Comparison of ENCODE assay signal across 1 cellular context in genomic region chr21:42073140-42074099, GRCh38.
TF ChIP-seq lines count a peak whose summit lies in the region.

No MANE protein-coding gene starts in this region.

TF ChIP-seq in HCT116, 20 proteins besides CTCF, POLR2A, EP300 and RAD21:
- no peak for TF ChIP-seq ZNF274 (IDR thresholded peaks at IDR 0.05; ENCODE audit: low read depth, low read length)
- TF ChIP-seq EZH2phosphoT487 (IDR thresholded peaks at IDR 0.05; ENCODE audit: borderline replicate concordance): no peak
- no peak for TF ChIP-seq FOSL1 (IDR thresholded peaks at IDR 0.05; ENCODE audit: low read depth)
- TF ChIP-seq REST (IDR thresholded peaks at IDR 0.05; ENCODE audit: low read depth): no peak
- no peak for TF ChIP-seq EZH2 (IDR thresholded peaks at IDR 0.05)
- no peak for TF ChIP-seq ZBTB33 (IDR thresholded peaks at IDR 0.05; ENCODE audit: extremely low read depth, insufficient replicate concordance, low read length)
- TF ChIP-seq TCF7L2 (IDR thresholded peaks at IDR 0.05; ENCODE audit: borderline replicate concordance, extremely low read depth, insufficient read depth, insufficient read length): no peak
- TF ChIP-seq SP1 (IDR thresholded peaks at IDR 0.05; ENCODE audit: low read depth): no peak
- no peak for TF ChIP-seq EGR1 (IDR thresholded peaks at IDR 0.05; ENCODE audit: low read depth)
- TF ChIP-seq MAX (IDR thresholded peaks at IDR 0.05): no peak
- no peak for TF ChIP-seq ATF3 (IDR thresholded peaks at IDR 0.05)
- no peak for TF ChIP-seq YY1 (IDR thresholded peaks at IDR 0.05; ENCODE audit: extremely low read depth, insufficient replicate concordance, low read depth, low read length)
- no peak for TF ChIP-seq JUND (IDR thresholded peaks at IDR 0.05)
- no peak for TF ChIP-seq CBX3 (IDR thresholded peaks at IDR 0.05; ENCODE audit: low read depth)
- no peak for TF ChIP-seq SRF (IDR thresholded peaks at IDR 0.05; ENCODE audit: low read depth)
- TF ChIP-seq CEBPB (IDR thresholded peaks at IDR 0.05; ENCODE audit: low read depth): no peak
- no peak for TF ChIP-seq ELF1 (IDR thresholded peaks at IDR 0.05; ENCODE audit: borderline replicate concordance, low read depth)
TF ChIP-seq in HCT116: peak in this region for 0.
